9 cellular contexts compared by ENCODE assay signal in the genomic region with DNA sequence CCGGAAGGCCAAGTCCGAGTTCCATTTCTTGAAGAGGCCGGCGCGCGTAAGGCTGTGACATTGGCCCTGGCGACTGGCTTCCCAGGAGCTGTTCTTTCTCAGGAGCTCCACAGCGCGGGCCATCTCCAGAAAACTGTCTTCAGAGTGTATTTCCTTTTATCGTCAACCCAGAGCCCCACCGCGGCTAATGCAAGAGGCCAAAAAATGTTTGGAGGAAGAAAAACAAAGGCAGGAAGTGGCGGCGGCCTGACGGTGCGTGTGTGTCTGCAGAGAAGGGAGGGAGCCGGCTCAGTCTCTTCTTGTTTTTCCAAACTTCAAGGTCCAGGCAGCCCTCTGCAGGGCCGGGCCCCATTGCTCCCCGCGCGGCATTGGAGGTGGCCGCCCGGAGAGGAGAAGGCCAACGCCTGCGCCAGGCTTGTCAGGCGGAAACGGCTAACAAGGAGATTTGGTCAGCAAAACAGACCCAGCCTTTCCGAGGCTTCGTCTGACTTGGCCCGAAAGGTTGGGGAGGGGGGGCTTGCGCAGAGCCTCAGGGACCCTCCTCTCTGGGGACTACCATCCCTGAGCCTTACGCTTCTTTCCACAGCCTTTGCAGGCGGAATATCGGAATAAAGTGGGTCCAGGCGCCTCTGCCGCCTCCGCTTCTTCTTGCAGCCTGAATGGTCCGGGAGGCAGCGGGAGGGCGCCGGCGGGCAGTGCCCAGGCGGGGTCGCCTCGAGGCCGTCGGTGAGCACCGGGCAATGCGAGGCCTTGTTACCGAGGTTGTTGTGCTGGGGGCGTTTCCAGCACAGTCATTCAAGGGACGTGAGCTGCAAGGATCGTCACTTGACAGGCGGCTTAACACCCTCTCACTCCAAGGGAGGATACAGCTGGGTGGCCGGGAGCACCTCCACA. TPM values are rescaled to one million over a fixed set of nuclear protein-coding genes. Genes with fewer than 3 reads are reported as not detected.
DNase-seq lines count a peak whose midpoint lies in the region; ATAC-seq and TF ChIP-seq lines count a peak whose summit lies in the region.
"Had no signal": no experiment of that assay in that cellular context is flagged by ENCODE, and none has a peak within 500 bp of the region (broad histone marks: within the 10 kb centered on the region; RNA-seq: fewer than 3 reads in every experiment).

No MANE protein-coding gene starts in this region.

- H3K27ac Mint-ChIP-seq in activated naive CD4-positive, alpha-beta T cell treated with anti-CD3 and anti-CD28 coated beads, Interleukin-2, amount 10 ng/mL, durations not matched to agents 7 days and 5 days = peak overlapping the region; percentile 13

- H3K36me3 ChIP-seq in left lung = no peaks in the 10 kb centered on the region
- H3K36me3 ChIP-seq in thymus (ENCODE audit: control insufficient read depth, insufficient read depth) = no peaks in the 10 kb centered on the region

- H3K27me3 ChIP-seq in left lung (peaks cover 100% of the 10 kb centered on the region in 2 donors), thymus (ENCODE audit: control insufficient read depth, insufficient read depth) (peaks cover 77% of the 10 kb centered on the region)

- no peaks in the 10 kb centered on the region for H3K9me3 ChIP-seq in left lung
- H3K9me3 ChIP-seq in thymus (ENCODE audit: control insufficient read depth) = no peaks in the 10 kb centered on the region

- CTCF ChIA-PET in activated naive CD4-positive, alpha-beta T cell treated with anti-CD3 and anti-CD28 coated beads, Interleukin-2, amount 10 ng/mL, durations not matched to agents 7 days and 5 days (lab: Charles Lee) = interaction anchor here (0.7 to 1.9 kb wide), 5 partner anchors 10 to 505 kb away, joined by 3 to 12 read pairs (median 3); no protein-coding TSS in a partner anchor

- peaks cover 100% of the 10 kb centered on the region for H3K27me3 Mint-ChIP-seq in activated naive CD4-positive, alpha-beta T cell treated with anti-CD3 and anti-CD28 coated beads, Interleukin-2, amount 10 ng/mL, durations not matched to agents 7 days and 5 days

- H3K4me1 ChIP-seq in left lung (peaks cover 11 to 64% of the 10 kb centered on the region in 2 donors), thymus (ENCODE audit: control insufficient read depth, insufficient read depth, low read length) (peaks cover 14% of the 10 kb centered on the region)

- intact Hi-C loops in left lung (cut with DNase I) = no loop called here

- peaks cover 49% of the 10 kb centered on the region for H3K4me1 Mint-ChIP-seq in activated naive CD4-positive, alpha-beta T cell treated with anti-CD3 and anti-CD28 coated beads, Interleukin-2, amount 10 ng/mL, durations not matched to agents 7 days and 5 days

- H3K27ac ChIP-seq in left lung (no peak overlapping the region), thymus (ENCODE audit: low read depth) (no peak overlapping the region)

- peaks cover 19% of the 10 kb centered on the region for H3K36me3 Mint-ChIP-seq in activated naive CD4-positive, alpha-beta T cell treated with anti-CD3 and anti-CD28 coated beads, Interleukin-2, amount 10 ng/mL, durations not matched to agents 7 days and 5 days

- no peak for TF ChIP-seq CTCF in left lung (IDR thresholded peaks at IDR 0.05)

- H3K9me3 Mint-ChIP-seq in activated naive CD4-positive, alpha-beta T cell treated with anti-CD3 and anti-CD28 coated beads, Interleukin-2, amount 10 ng/mL, durations not matched to agents 7 days and 5 days = no peaks in the 10 kb centered on the region

- peak overlapping the region; percentile 11 for H3K4me3 Mint-ChIP-seq in activated naive CD4-positive, alpha-beta T cell treated with anti-CD3 and anti-CD28 coated beads, Interleukin-2, amount 10 ng/mL, durations not matched to agents 7 days and 5 days

- 6% methylated on average over 55 of the region's 55 CpGs for WGBS in thymus

- no peak for ATAC-seq in activated CD4-positive, CD25-positive, alpha-beta regulatory T cell treated with anti-CD3 and anti-CD28 coated beads, Interleukin-2, amount 50 U/mL, for 24 hours
- ATAC-seq in left lung (no peak), GM18517 (IDR thresholded peaks at IDR 0.05; ENCODE audit: unreplicated experiment) (no peak)

- DNase-seq in activated CD4-positive, CD25-positive, alpha-beta regulatory T cell treated with anti-CD3 and anti-CD28 coated beads, Interleukin-2, amount 50 U/mL, for 72 hours = peak; percentile 37
- DNase-seq in activated naive CD4-positive, alpha-beta T cell treated with anti-CD3 and anti-CD28 coated beads, Interleukin-2, amount 10 ng/mL, durations not matched to agents 7 days and 5 days = peak; percentile 61
- DNase-seq in left lung (peak; percentile 33 to 69), NCI-H2081 treated with DMSO at 0.1 percent for 48 hours (lab: John Stamatoyannopoulos, UW) (no peak), putamen (ENCODE audit: low spot score) (no peak)

- H3K4me3 ChIP-seq in left lung = peak overlapping the region in 1 of 2 donors; percentile 16
- peak overlapping the region; percentile 20 for H3K4me3 ChIP-seq in thymus (ENCODE audit: low read length)

RNA-seq across cellular contexts. Expression of gene HOXA11, which starts 3.9 kb away (rescaled TPM):
- total RNA-seq in left lung = under 1 TPM in 1 of 2 donors, not detected in 1; 0.10 TPM
- polyA plus RNA-seq in thymus = under 0.01 TPM

RNA-seq across cellular contexts. Expression of gene HOXA13, which starts 11.0 kb away (rescaled TPM):
- total RNA-seq in left lung = not detected
- polyA plus RNA-seq in thymus = 0.02 TPM
- polyA plus RNA-seq: AG04450 had no signal

RNA-seq across cellular contexts. Expression of gene HOXA10, which starts 14.8 kb away (rescaled TPM):
- under 1 TPM; 0.42 to 0.55 TPM for total RNA-seq in left lung
- 3.5 TPM for polyA plus RNA-seq in thymus

RNA-seq across cellular contexts. Expression of gene HOXA9, which starts 23.6 kb away (rescaled TPM):
- total RNA-seq in left lung = 1 to 10 TPM in 1 of 2 donors, under 1 TPM in 1; 0.73 to 1.4 TPM
- polyA plus RNA-seq in thymus = 4.9 TPM

RNA-seq across cellular contexts. Expression of gene HOXA7, which starts 32.4 kb away (rescaled TPM):
- total RNA-seq in left lung = 1 to 10 TPM; 1.3 to 2.2 TPM
- 0.41 TPM for polyA plus RNA-seq in thymus

Comparison
In these comparisons a context has a peak if more than half of its experiments do, and no peak if none do; other contexts are left out.
1. DNase-seq: peak in activated CD4-positive, CD25-positive, alpha-beta regulatory T cell treated with anti-CD3 and anti-CD28 coated beads, Interleukin-2, amount 50 U/mL, for 72 hours (single experiment), activated naive CD4-positive, alpha-beta T cell treated with anti-CD3 and anti-CD28 coated beads, Interleukin-2, amount 10 ng/mL, durations not matched to agents 7 days and 5 days (single experiment) and left lung (2 of 2); none in NCI-H2081 treated with DMSO at 0.1 percent for 48 hours (single experiment) and putamen (single experiment).